8 cellular contexts compared by ENCODE assay signal in the genomic region with DNA sequence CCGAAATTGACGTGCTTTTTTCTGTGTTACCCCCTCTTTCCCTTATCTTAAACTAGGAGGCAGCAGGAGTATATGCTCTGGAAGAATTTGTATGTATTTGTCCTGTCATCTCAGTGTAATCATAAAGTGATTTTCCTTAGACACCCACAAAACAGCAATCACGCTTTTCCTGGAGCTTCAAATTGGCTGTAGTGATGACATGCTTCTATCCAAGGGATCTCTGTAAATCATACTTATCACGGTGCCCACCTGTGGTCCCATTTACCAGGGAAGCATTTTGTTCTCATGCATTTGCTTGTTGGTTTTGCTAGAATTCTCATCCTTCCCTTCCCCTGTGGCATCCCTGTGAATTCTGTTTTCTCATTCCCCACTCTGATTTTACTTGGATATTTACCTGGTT.
"Had no signal": no experiment of that assay in that cellular context is flagged by ENCODE, and none has a peak within 500 bp of the region (broad histone marks: within the 10 kb centered on the region; RNA-seq: fewer than 3 reads in every experiment).

No MANE protein-coding gene starts in this region.

- H3K27ac ChIP-seq: HL-60 had no signal

- ATAC-seq: GM23338, HCT116, HepG2 had no signal

- H3K4me1 ChIP-seq: HAP-1 had no signal

- DNase-seq: H7, HFFc6, KBM-7 had no signal

- H3K27ac Mint-ChIP-seq: GM23338, HFFc6 had no signal

- H3K9me3 ChIP-seq: HAP-1 had no signal

- H3K9me3 Mint-ChIP-seq: GM23338, HFFc6 had no signal

- H3K4me2 ChIP-seq: GM23338 had no signal

- H3K4me1 Mint-ChIP-seq: GM23338 had no signal

- H3K36me3 ChIP-seq: HAP-1 had no signal

- H3K4me3 ChIP-seq: GM23338, HAP-1 had no signal

- H2AFZ ChIP-seq: GM23338 had no signal

- H3K4me3 Mint-ChIP-seq: GM23338, HFFc6 had no signal
